Comparison of ENCODE assay signal across 24 cellular contexts in genomic region chr5:148898413-148899075, GRCh38.
"Had no signal": no experiment of that assay in that cellular context is flagged by ENCODE, and none has a peak within 500 bp of the region (broad histone marks: within the 10 kb centered on the region; RNA-seq: fewer than 3 reads in every experiment).

No MANE protein-coding gene starts in this region.

- ATAC-seq: left lobe of liver; natural killer cell treated with Interleukin-12 subunit alpha and Interleukin-12 subunit beta and Interleukin-15 and Interleukin-18, amount 100 ng/mL, for 72 hours; pancreas; stimulated activated memory B cell treated with anti-CD40 and anti-IgM and Interleukin-4, amounts not matched to agents 10 μg/mL and 1 μg/mL and 100 μg/mL, for 72 hours; stimulated activated naive CD8-positive, alpha-beta T cell treated with anti-CD3 and anti-CD28 coated beads, Interleukin-15, Interleukin-2, amounts not matched to agents 100 U/mL and 50 U/mL, for 24 hours had no signal

- H3K9me3 ChIP-seq: mucosa of descending colon, neutrophil, pancreas, testis, tibial artery had no signal

- FAIRE-seq: endothelial cell of umbilical vein, kidney, pancreas had no signal

- H3K4me1 ChIP-seq: pancreas, right atrium auricular region, spleen, testis had no signal

- H3K4me3 ChIP-seq: coronary artery, esophagus muscularis mucosa, lung, mucosa of descending colon, pancreas, right atrium auricular region, sigmoid colon, spleen, testis, tibial artery had no signal

- H3K27me3 ChIP-seq: esophagus muscularis mucosa, neutrophil, pancreas, right atrium auricular region, sigmoid colon, spleen, testis, tibial artery had no signal

- H3K36me3 ChIP-seq: esophagus muscularis mucosa, neutrophil, pancreas, right atrium auricular region, sigmoid colon, spleen, tibial artery had no signal

- H3K27ac ChIP-seq: coronary artery, esophagus muscularis mucosa, neutrophil, pancreas, right atrium auricular region, spleen, testis, tibial artery had no signal

- DNase-seq: dermis blood vessel endothelial cell; effector memory CD4-positive, alpha-beta T cell; foreskin melanocyte; head of caudate nucleus; kidney; naive B cell; pancreas; sigmoid colon; spleen; stimulated activated CD4-positive, alpha-beta T cell treated with anti-CD3 and anti-CD28 coated beads, Interleukin-4, amount 100 ng/mL, for 4 hours; stimulated activated naive CD8-positive, alpha-beta T cell treated with anti-CD3 and anti-CD28 coated beads, Interleukin-15, Interleukin-2, amounts not matched to agents 100 U/mL and 50 U/mL, for 24 hours; substantia nigra; testis; tibial artery had no signal
